ENCODE assay signal across 2 cellular contexts in the genomic region with DNA sequence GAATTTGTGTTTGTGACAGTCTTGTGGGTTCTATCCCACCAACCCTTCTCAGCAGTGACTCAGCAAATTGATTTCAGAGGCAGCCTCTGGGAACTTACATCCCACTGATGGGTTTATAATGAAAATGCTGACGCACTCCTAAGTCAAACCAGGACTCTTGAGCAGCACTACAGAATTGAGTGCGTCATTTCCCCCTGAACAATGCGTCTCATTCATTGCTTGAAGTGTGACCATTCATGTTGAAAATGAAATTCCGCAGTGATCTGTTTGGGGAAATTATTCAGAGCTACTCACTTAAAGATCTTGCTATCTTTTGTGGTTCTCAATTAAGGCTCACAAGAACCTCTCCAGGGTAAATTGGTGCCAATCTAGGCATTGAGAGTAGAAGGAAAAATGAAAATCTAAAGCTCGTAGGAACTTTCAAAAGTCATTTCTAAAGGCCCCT.
TF ChIP-seq lines count a peak whose summit lies in the region.

No MANE protein-coding gene starts in this region.

TF ChIP-seq in GM23338, 12 proteins besides CTCF, POLR2A, EP300 and RAD21 (continued from another document):
- TF ChIP-seq, protein P1, sequence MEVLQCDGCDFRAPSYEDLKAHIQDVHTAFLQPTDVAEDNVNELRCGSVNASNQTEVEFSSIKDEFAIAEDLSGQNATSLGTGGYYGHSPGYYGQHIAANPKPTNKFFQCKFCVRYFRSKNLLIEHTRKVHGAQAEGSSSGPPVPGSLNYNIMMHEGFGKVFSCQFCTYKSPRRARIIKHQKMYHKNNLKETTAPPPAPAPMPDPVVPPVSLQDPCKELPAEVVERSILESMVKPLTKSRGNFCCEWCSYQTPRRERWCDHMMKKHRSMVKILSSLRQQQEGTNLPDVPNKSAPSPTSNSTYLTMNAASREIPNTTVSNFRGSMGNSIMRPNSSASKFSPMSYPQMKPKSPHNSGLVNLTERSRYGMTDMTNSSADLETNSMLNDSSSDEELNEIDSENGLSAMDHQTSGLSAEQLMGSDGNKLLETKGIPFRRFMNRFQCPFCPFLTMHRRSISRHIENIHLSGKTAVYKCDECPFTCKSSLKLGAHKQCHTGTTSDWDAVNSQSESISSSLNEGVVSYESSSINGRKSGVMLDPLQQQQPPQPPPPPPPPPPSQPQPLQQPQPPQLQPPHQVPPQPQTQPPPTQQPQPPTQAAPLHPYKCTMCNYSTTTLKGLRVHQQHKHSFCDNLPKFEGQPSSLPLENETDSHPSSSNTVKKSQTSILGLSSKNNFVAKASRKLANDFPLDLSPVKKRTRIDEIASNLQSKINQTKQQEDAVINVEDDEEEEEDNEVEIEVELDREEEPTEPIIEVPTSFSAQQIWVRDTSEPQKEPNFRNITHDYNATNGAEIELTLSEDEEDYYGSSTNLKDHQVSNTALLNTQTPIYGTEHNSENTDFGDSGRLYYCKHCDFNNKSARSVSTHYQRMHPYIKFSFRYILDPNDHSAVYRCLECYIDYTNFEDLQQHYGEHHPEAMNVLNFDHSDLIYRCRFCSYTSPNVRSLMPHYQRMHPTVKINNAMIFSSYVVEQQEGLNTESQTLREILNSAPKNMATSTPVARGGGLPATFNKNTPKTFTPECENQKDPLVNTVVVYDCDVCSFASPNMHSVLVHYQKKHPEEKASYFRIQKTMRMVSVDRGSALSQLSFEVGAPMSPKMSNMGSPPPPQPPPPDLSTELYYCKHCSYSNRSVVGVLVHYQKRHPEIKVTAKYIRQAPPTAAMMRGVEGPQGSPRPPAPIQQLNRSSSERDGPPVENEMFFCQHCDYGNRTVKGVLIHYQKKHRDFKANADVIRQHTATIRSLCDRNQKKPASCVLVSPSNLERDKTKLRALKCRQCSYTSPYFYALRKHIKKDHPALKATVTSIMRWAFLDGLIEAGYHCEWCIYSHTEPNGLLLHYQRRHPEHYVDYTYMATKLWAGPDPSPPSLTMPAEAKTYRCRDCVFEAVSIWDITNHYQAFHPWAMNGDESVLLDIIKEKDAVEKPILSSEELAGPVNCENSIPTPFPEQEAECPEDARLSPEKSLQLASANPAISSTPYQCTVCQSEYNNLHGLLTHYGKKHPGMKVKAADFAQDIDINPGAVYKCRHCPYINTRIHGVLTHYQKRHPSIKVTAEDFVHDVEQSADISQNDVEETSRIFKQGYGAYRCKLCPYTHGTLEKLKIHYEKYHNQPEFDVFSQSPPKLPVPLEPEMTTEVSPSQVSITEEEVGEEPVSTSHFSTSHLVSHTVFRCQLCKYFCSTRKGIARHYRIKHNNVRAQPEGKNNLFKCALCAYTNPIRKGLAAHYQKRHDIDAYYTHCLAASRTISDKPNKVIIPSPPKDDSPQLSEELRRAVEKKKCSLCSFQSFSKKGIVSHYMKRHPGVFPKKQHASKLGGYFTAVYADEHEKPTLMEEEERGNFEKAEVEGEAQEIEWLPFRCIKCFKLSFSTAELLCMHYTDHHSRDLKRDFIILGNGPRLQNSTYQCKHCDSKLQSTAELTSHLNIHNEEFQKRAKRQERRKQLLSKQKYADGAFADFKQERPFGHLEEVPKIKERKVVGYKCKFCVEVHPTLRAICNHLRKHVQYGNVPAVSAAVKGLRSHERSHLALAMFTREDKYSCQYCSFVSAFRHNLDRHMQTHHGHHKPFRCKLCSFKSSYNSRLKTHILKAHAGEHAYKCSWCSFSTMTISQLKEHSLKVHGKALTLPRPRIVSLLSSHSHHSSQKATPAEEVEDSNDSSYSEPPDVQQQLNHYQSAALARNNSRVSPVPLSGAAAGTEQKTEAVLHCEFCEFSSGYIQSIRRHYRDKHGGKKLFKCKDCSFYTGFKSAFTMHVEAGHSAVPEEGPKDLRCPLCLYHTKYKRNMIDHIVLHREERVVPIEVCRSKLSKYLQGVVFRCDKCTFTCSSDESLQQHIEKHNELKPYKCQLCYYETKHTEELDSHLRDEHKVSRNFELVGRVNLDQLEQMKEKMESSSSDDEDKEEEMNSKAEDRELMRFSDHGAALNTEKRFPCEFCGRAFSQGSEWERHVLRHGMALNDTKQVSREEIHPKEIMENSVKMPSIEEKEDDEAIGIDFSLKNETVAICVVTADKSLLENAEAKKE (CRISPR knock-in tag; IDR thresholded peaks at IDR 0.05): no peak
- no peak for TF ChIP-seq JUNB (IDR thresholded peaks at IDR 0.05; ENCODE audit: unreplicated experiment)
- no peak for TF ChIP-seq EZH2phosphoT487 (IDR thresholded peaks at IDR 0.05; ENCODE audit: unreplicated experiment)
- TF ChIP-seq NANOG (IDR thresholded peaks at IDR 0.05; ENCODE audit: borderline replicate concordance): no peak
- TF ChIP-seq, protein P2, sequence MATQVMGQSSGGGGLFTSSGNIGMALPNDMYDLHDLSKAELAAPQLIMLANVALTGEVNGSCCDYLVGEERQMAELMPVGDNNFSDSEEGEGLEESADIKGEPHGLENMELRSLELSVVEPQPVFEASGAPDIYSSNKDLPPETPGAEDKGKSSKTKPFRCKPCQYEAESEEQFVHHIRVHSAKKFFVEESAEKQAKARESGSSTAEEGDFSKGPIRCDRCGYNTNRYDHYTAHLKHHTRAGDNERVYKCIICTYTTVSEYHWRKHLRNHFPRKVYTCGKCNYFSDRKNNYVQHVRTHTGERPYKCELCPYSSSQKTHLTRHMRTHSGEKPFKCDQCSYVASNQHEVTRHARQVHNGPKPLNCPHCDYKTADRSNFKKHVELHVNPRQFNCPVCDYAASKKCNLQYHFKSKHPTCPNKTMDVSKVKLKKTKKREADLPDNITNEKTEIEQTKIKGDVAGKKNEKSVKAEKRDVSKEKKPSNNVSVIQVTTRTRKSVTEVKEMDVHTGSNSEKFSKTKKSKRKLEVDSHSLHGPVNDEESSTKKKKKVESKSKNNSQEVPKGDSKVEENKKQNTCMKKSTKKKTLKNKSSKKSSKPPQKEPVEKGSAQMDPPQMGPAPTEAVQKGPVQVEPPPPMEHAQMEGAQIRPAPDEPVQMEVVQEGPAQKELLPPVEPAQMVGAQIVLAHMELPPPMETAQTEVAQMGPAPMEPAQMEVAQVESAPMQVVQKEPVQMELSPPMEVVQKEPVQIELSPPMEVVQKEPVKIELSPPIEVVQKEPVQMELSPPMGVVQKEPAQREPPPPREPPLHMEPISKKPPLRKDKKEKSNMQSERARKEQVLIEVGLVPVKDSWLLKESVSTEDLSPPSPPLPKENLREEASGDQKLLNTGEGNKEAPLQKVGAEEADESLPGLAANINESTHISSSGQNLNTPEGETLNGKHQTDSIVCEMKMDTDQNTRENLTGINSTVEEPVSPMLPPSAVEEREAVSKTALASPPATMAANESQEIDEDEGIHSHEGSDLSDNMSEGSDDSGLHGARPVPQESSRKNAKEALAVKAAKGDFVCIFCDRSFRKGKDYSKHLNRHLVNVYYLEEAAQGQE (IDR thresholded peaks at IDR 0.05; ENCODE audit: unreplicated experiment): no peak
TF ChIP-seq in GM23338: peak in this region for 0.

TF ChIP-seq in neural cell, 6 proteins besides CTCF, POLR2A, EP300 and RAD21 (continued from another document):
- TF ChIP-seq, protein P2 (IDR thresholded peaks at IDR 0.05; ENCODE audit: borderline replicate concordance): no peak
TF ChIP-seq in neural cell: peak in this region for 1.
